Comparison of ENCODE assay signal across 8 cellular contexts in genomic region chr5:88675758-88676636, GRCh38.
DNase-seq lines count a peak whose midpoint lies in the region; ATAC-seq and TF ChIP-seq lines count a peak whose summit lies in the region.

No MANE protein-coding gene starts in this region.

- H3K27me3 ChIP-seq in mononuclear cell (ENCODE audit: insufficient read depth, low read length) (peaks cover 97% of the 10 kb centered on the region), aorta (ENCODE audit: control insufficient read depth in 1 of 2, insufficient read depth in 2 of 2, low read length in 1 of 2) (no peaks in the 10 kb centered on the region)

- TF ChIP-seq POLR2A in lower leg skin (IDR thresholded peaks at IDR 0.05) = no peak

- DNase-seq in DMS79 (lab: John Stamatoyannopoulos, UW) (peak; percentile 67), SHP77 treated with DMSO at 0.1 percent for 48 hours (lab: John Stamatoyannopoulos, UW) (peak; percentile 91), ecto neural progenitor cell (ENCODE audit: low spot score) (peak; percentile 58), aorta (peak; percentile 38 to 73), lower leg skin (ENCODE audit: low spot score in 2 of 2) (no peak)

- TF ChIP-seq EP300 in Ishikawa (IDR thresholded peaks at IDR 0.05; ENCODE audit: borderline replicate concordance) = no peak

- ATAC-seq in GM21515 (IDR thresholded peaks at IDR 0.05; ENCODE audit: unreplicated experiment) (peak; percentile 48), aorta (ENCODE audit: low FRiP score) (no peak)

- WGBS in aorta, 2 donors = 5 to 7% methylated on average over 38 to 52 of the region's 52 CpGs
- 3 to 4% methylated on average over 51 to 52 of the region's 52 CpGs for whole genome bisulfite sequencing in lower leg skin, 2 donors

- no peaks in the 10 kb centered on the region for H3K36me3 ChIP-seq in aorta (ENCODE audit: control insufficient read depth in 1 of 2, insufficient read depth in 2 of 2, low read length in 1 of 2)

- H3K9me3 ChIP-seq in mononuclear cell (ENCODE audit: low read depth, low read length) (no peaks in the 10 kb centered on the region), aorta (ENCODE audit: control insufficient read depth, low read length) (no peaks in the 10 kb centered on the region)

- TF ChIP-seq RAD21 in Ishikawa (IDR thresholded peaks at IDR 0.05; ENCODE audit: low read depth) = no peak

- H3K27ac ChIP-seq in aorta (ENCODE audit: low read depth in 1 of 2, low read length in 2 of 2) = no peak overlapping the region

- H3K4me3 ChIP-seq in mononuclear cell (ENCODE audit: low read length) (peak overlapping the region; percentile 13), aorta (ENCODE audit: low read length in 2 of 2) (peak overlapping the region in 1 of 2 donors; percentile 41), lower leg skin (ENCODE audit: low read depth, poor library complexity, severe bottlenecking) (no peak overlapping the region)

- no peak for TF ChIP-seq CTCF in lower leg skin (IDR thresholded peaks at IDR 0.05)

- H3K4me1 ChIP-seq in mononuclear cell (ENCODE audit: insufficient read depth, low read length) (peaks cover 39% of the 10 kb centered on the region), aorta (ENCODE audit: control insufficient read depth in 1 of 2, insufficient read depth in 2 of 2, low read length in 2 of 2) (no peaks in the 10 kb centered on the region)

- intact Hi-C loops in aorta (cut with DNase I) = no loop called here
- intact Hi-C loops in lower leg skin (cut with DNase I; ENCODE audit: low total_unique reads) = no loop called here

TF ChIP-seq in Ishikawa, 13 proteins besides CTCF, POLR2A, EP300 and RAD21:
- no peak for TF ChIP-seq FOXM1 (IDR thresholded peaks at IDR 0.05; ENCODE audit: borderline replicate concordance, low read depth)
- no peak for TF ChIP-seq REST (IDR thresholded peaks at IDR 0.05; ENCODE audit: low read depth)
- TF ChIP-seq, protein P1, sequence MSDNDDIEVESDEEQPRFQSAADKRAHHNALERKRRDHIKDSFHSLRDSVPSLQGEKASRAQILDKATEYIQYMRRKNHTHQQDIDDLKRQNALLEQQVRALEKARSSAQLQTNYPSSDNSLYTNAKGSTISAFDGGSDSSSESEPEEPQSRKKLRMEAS (IDR thresholded peaks at IDR 0.05) = peak; percentile 57; the same call in 1 of the 2 replicates
- TF ChIP-seq CREB1 (IDR thresholded peaks at IDR 0.05; ENCODE audit: low read depth) = peak; percentile 82
- TF ChIP-seq ZBTB7A (IDR thresholded peaks at IDR 0.05; ENCODE audit: low read depth) = no peak
- TF ChIP-seq TEAD4 (IDR thresholded peaks at IDR 0.05) = peak; percentile 32; the same call in 1 of the 2 replicates
- no peak; the same call in 1 of the 2 replicates for TF ChIP-seq YY1 (IDR thresholded peaks at IDR 0.05; ENCODE audit: low read depth)
- no peak for TF ChIP-seq CEBPB (IDR thresholded peaks at IDR 0.05)
- no peak for TF ChIP-seq TCF12 (IDR thresholded peaks at IDR 0.05; ENCODE audit: low read depth)
- peak; percentile 68 for TF ChIP-seq TAF1 (IDR thresholded peaks at IDR 0.05; ENCODE audit: low read depth)
- no peak for TF ChIP-seq NFIC (IDR thresholded peaks at IDR 0.05)
- TF ChIP-seq EGR1 (IDR thresholded peaks at IDR 0.05) = no peak
- TF ChIP-seq USF1 (IDR thresholded peaks at IDR 0.05) = no peak

Comparison
In these comparisons a context has a peak if more than half of its experiments do, and no peak if none do; other contexts are left out.
1. DNase-seq: peak in DMS79 (single experiment), SHP77 treated with DMSO at 0.1 percent for 48 hours (single experiment), ecto neural progenitor cell (single experiment) and aorta (2 of 2); none in lower leg skin (0 of 2).